ENCODE assay signal across 16 cellular contexts in genomic region chr3:178457506-178457905, GRCh38.
DNase-seq lines count a peak whose midpoint lies in the region; ATAC-seq and TF ChIP-seq lines count a peak whose summit lies in the region.
"Had no signal": no experiment of that assay in that cellular context is flagged by ENCODE, and none has a peak within 500 bp of the region (broad histone marks: within the 10 kb centered on the region; RNA-seq: fewer than 3 reads in every experiment).

No MANE protein-coding gene starts in this region.

- H3K27me3 Mint-ChIP-seq in nephron (ENCODE audit: low read depth): no peaks in the 10 kb centered on the region

- no peak for TF ChIP-seq CTCF in Loucy (conservative IDR thresholded peaks at IDR 0.05; ENCODE audit: low read length)
- TF ChIP-seq CTCF in nephron (IDR thresholded peaks at IDR 0.05; ENCODE audit: unreplicated experiment in 3 of 3): no peak

- peak overlapping the region in 2 of 3 experiments; percentile 87 to 90 for H3K27ac Mint-ChIP-seq in nephron
- H3K27ac Mint-ChIP-seq: B cell; CD4-positive, alpha-beta T cell; CD8-positive, alpha-beta T cell had no signal

- no peaks in the 10 kb centered on the region for H3K9me3 ChIP-seq in Loucy (ENCODE audit: insufficient read depth, low read depth, low read length)
- H3K9me3 ChIP-seq: Caco-2 had no signal

- no peaks in the 10 kb centered on the region for H3K36me3 ChIP-seq in Loucy (ENCODE audit: insufficient read depth, low read length)
- H3K36me3 ChIP-seq: BLaER1 treated with 17β-estradiol and CSF1 and Interleukin-3, amounts not matched to agents 10 nM and 100 nM had no signal

- H3K9me3 Mint-ChIP-seq in nephron: no peaks in the 10 kb centered on the region
- H3K9me3 Mint-ChIP-seq: CD4-positive, alpha-beta T cell; CD8-positive, alpha-beta T cell had no signal

- H3K79me2 ChIP-seq in Loucy (ENCODE audit: insufficient read depth, low read length): no peaks in the 10 kb centered on the region

- peaks cover 52% of the 10 kb centered on the region for H3K4me1 Mint-ChIP-seq in nephron
- H3K4me1 Mint-ChIP-seq: B cell had no signal

- ATAC-seq in GM18873 (IDR thresholded peaks at IDR 0.05; ENCODE audit: low FRiP score, unreplicated experiment): no peak
- ATAC-seq: CD8-positive, alpha-beta T cell had no signal

- peak overlapping the region; percentile 58 for H3K4me2 ChIP-seq in Loucy (ENCODE audit: low read depth, low read length, poor library complexity, severe bottlenecking)
- H3K4me2 ChIP-seq: BLaER1 treated with 17β-estradiol and CSF1 and Interleukin-3, amounts not matched to agents 10 nM and 100 nM had no signal

- no peaks in the 10 kb centered on the region for H3K9me2 ChIP-seq in Loucy (replicated peaks; ENCODE audit: low read depth, low read length)

- DNase-seq in kidney glomerular epithelial cell (lab: John Stamatoyannopoulos, UW) (peak; percentile 31), NCI-H1048 (lab: John Stamatoyannopoulos, UW) (no peak), NOMO-1 treated with DMSO at 0.1 percent for 48 hours (lab: John Stamatoyannopoulos, UW; ENCODE audit: unreplicated experiment) (no peak), HCEC 1CT (no peak)
- DNase-seq: 8988T; AML-193; Caco-2; CD4-positive, alpha-beta T cell; CD8-positive, alpha-beta T cell; DMS79 treated with DMSO at 0.1 percent for 48 hours had no signal

- H3K4me1 ChIP-seq in Loucy (ENCODE audit: insufficient read depth, low read length, poor library complexity, severe bottlenecking): peaks cover 16% of the 10 kb centered on the region
- H3K4me1 ChIP-seq: BLaER1 treated with 17β-estradiol and CSF1 and Interleukin-3, amounts not matched to agents 10 nM and 100 nM; Caco-2 had no signal

- H2AFZ ChIP-seq in Loucy (ENCODE audit: low read length): no peak overlapping the region

- H3K36me3 Mint-ChIP-seq in nephron (ENCODE audit: low read depth): no peaks in the 10 kb centered on the region
- H3K36me3 Mint-ChIP-seq: CD8-positive, alpha-beta T cell had no signal

- no peak overlapping the region for H3K4me3 Mint-ChIP-seq in nephron
- H3K4me3 Mint-ChIP-seq: B cell; CD4-positive, alpha-beta T cell; CD8-positive, alpha-beta T cell had no signal

- no peaks in the 10 kb centered on the region for H4K20me1 ChIP-seq in Loucy (ENCODE audit: insufficient read depth, low read length, poor library complexity, severe bottlenecking)
- H4K20me1 ChIP-seq: BLaER1 treated with 17β-estradiol and CSF1 and Interleukin-3, amounts not matched to agents 10 nM and 100 nM had no signal

- H3K27me3 ChIP-seq in Loucy (ENCODE audit: insufficient read depth, low read length, poor library complexity, severe bottlenecking): no peaks in the 10 kb centered on the region
- H3K27me3 ChIP-seq: BLaER1 treated with 17β-estradiol and CSF1 and Interleukin-3, amounts not matched to agents 10 nM and 100 nM had no signal

- no peak overlapping the region for H3K9ac ChIP-seq in Loucy (ENCODE audit: low read depth, low read length, poor library complexity, severe bottlenecking)
- H3K9ac ChIP-seq: BLaER1 treated with 17β-estradiol and CSF1 and Interleukin-3, amounts not matched to agents 10 nM and 100 nM had no signal

- peak overlapping the region; percentile 16 for H3K4me3 ChIP-seq in Loucy (ENCODE audit: low read length, poor library complexity, severe bottlenecking)
- H3K4me3 ChIP-seq: BLaER1 treated with 17β-estradiol and CSF1 and Interleukin-3, amounts not matched to agents 10 nM and 100 nM; GM12878 had no signal

- 0 out of 2 replicates have a peak, but pooled peaks cover 4% of the 10 kb centered on the region for H3F3A ChIP-seq in Loucy (ENCODE audit: low read depth)
